Comparison of ENCODE assay signal across 15 cellular contexts in the genomic region with DNA sequence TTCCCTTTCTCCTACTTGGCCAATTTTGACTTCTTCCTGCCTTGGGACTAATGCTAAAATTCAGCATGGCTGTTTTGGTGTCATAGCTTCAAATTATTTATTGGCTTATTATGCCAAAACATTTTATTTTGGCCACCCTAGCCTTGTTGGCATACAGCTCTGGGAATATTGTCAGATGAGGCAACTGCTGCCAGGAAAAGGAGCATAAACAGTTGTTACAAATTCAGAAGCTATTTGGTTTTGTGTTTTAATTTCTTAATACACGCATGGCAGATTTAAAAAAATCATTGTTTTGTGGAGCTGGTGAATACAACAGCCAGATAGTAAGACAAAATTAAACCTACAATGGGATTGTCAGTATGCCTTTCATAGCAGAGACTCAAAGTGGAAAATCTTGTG.
A peak's percentile ranks its signal among the peaks of the same experiment; 100 is the strongest.
DNase-seq lines count a peak whose midpoint lies in the region; ATAC-seq and TF ChIP-seq lines count a peak whose summit lies in the region.
"Had no signal": no experiment of that assay in that cellular context is flagged by ENCODE, and none has a peak within 500 bp of the region (broad histone marks: within the 10 kb centered on the region; RNA-seq: fewer than 3 reads in every experiment).

No MANE protein-coding gene starts in this region.

- no peak overlapping the region for H3K4me3 Mint-ChIP-seq in stimulated activated effector memory CD8-positive, alpha-beta T cell treated with anti-CD3 and anti-CD28 coated beads, Interleukin-12 subunit alpha, Interleukin-12 subunit beta, amount 100 ng/mL, for 72 hours
- H3K4me3 Mint-ChIP-seq: effector memory CD8-positive, alpha-beta T cell; T-helper 1 cell treated with Interleukin-12 subunit alpha and Interleukin-12 subunit beta and Interleukin-4 antibody, amounts not matched to agents 30 μg/mL and 1 μg/mL, for 36 hours had no signal

- H3K36me3 Mint-ChIP-seq in stimulated activated effector memory CD8-positive, alpha-beta T cell treated with anti-CD3 and anti-CD28 coated beads, Interleukin-12 subunit alpha, Interleukin-12 subunit beta, amount 100 ng/mL, for 72 hours, result no peaks in the 10 kb centered on the region

- ATAC-seq in omental fat pad (ENCODE audit: low FRiP score) (peak; percentile 35), GM19467 (IDR thresholded peaks at IDR 0.05; ENCODE audit: unreplicated experiment) (no peak)
- no peak for ATAC-seq in stimulated activated effector memory CD8-positive, alpha-beta T cell treated with anti-CD3 and anti-CD28 coated beads, Interleukin-12 subunit alpha, Interleukin-12 subunit beta, amount 100 ng/mL, for 72 hours
- ATAC-seq: effector memory CD8-positive, alpha-beta T cell had no signal

- no peaks in the 10 kb centered on the region for H3K36me3 ChIP-seq in SK-N-MC (ENCODE audit: insufficient read depth, low read length)
- H3K36me3 ChIP-seq: neutrophil, transverse colon had no signal

- no peaks in the 10 kb centered on the region for H3K4me1 Mint-ChIP-seq in stimulated activated effector memory CD8-positive, alpha-beta T cell treated with anti-CD3 and anti-CD28 coated beads, Interleukin-12 subunit alpha, Interleukin-12 subunit beta, amount 100 ng/mL, for 72 hours

- no peaks in the 10 kb centered on the region for H3K9me3 ChIP-seq in SK-N-MC (ENCODE audit: low read depth, low read length)
- H3K9me3 ChIP-seq: neutrophil, transverse colon had no signal

- peak overlapping the region; percentile 76 for H3K27ac ChIP-seq in SK-N-MC
- H3K27ac ChIP-seq: neutrophil had no signal

- no peaks in the 10 kb centered on the region for H3K9me3 Mint-ChIP-seq in stimulated activated effector memory CD8-positive, alpha-beta T cell treated with anti-CD3 and anti-CD28 coated beads, Interleukin-12 subunit alpha, Interleukin-12 subunit beta, amount 100 ng/mL, for 72 hours
- H3K9me3 Mint-ChIP-seq: effector memory CD8-positive, alpha-beta T cell; T-helper 1 cell treated with Interleukin-12 subunit alpha and Interleukin-12 subunit beta and Interleukin-4 antibody, amounts not matched to agents 30 μg/mL and 1 μg/mL, for 36 hours had no signal

- no peak overlapping the region for H3K27ac Mint-ChIP-seq in stimulated activated effector memory CD8-positive, alpha-beta T cell treated with anti-CD3 and anti-CD28 coated beads, Interleukin-12 subunit alpha, Interleukin-12 subunit beta, amount 100 ng/mL, for 72 hours
- H3K27ac Mint-ChIP-seq: effector memory CD8-positive, alpha-beta T cell; T-helper 1 cell treated with Interleukin-12 subunit alpha and Interleukin-12 subunit beta and Interleukin-4 antibody, amounts not matched to agents 30 μg/mL and 1 μg/mL, for 36 hours had no signal

- no peak overlapping the region for H3K4me3 ChIP-seq in AG10803 (ENCODE audit: low read length)
- peak overlapping the region; percentile 4; the same call in 1 of the 2 replicates for H3K4me3 ChIP-seq in SK-N-MC
- H3K4me3 ChIP-seq: transverse colon had no signal

- H3K9ac ChIP-seq in SK-N-MC (ENCODE audit: insufficient read length), result no peak overlapping the region

- DNase-seq in AG10803 (ENCODE audit: low read depth), result peak; percentile 79
- DNase-seq in SK-N-MC (ENCODE audit: low read depth, low spot score), result no peak
- DNase-seq in fibroblast of gingiva (ENCODE audit: low read depth), result peak; percentile 81
- no peak for DNase-seq in omental fat pad (ENCODE audit: low spot score)
- DNase-seq in SHP77 treated with DMSO at 0.1 percent for 48 hours (lab: John Stamatoyannopoulos, UW), result no peak
- DNase-seq in SKM-1 (lab: John Stamatoyannopoulos, UW; ENCODE audit: unreplicated experiment), result no peak
- no peak for DNase-seq in stimulated activated effector memory CD8-positive, alpha-beta T cell treated with anti-CD3 and anti-CD28 coated beads, Interleukin-12 subunit alpha, Interleukin-12 subunit beta, amount 100 ng/mL, for 72 hours (ENCODE audit: low spot score in 2 of 2)
- DNase-seq: activated CD4-positive, alpha-beta T cell treated with anti-CD3 and anti-CD28 coated beads for 4 hours; DMS 273 treated with DMSO at 0.1 percent for 48 hours; effector memory CD8-positive, alpha-beta T cell; stimulated activated CD4-positive, alpha-beta T cell treated with anti-CD3 and anti-CD28 coated beads, Interleukin-15, amount 100 ng/mL, for 24 hours; transverse colon had no signal

- TF ChIP-seq CTCF in AG10803 (conservative IDR thresholded peaks at IDR 0.05; ENCODE audit: low read length) (no peak), omental fat pad (IDR thresholded peaks at IDR 0.05) (no peak)

Comparison
In these comparisons a context has a peak if more than half of its experiments do, and no peak if none do; other contexts are left out.
1. DNase-seq: peak in AG10803 (single experiment) and fibroblast of gingiva (single experiment); none in SK-N-MC (single experiment), omental fat pad (single experiment), SHP77 treated with DMSO at 0.1 percent for 48 hours (single experiment), SKM-1 (single experiment) and stimulated activated effector memory CD8-positive, alpha-beta T cell treated with anti-CD3 and anti-CD28 coated beads, Interleukin-12 subunit alpha, Interleukin-12 subunit beta, amount 100 ng/mL, for 72 hours (0 of 2).